ENCODE assay signal across 1 cellular context in the genomic region with DNA sequence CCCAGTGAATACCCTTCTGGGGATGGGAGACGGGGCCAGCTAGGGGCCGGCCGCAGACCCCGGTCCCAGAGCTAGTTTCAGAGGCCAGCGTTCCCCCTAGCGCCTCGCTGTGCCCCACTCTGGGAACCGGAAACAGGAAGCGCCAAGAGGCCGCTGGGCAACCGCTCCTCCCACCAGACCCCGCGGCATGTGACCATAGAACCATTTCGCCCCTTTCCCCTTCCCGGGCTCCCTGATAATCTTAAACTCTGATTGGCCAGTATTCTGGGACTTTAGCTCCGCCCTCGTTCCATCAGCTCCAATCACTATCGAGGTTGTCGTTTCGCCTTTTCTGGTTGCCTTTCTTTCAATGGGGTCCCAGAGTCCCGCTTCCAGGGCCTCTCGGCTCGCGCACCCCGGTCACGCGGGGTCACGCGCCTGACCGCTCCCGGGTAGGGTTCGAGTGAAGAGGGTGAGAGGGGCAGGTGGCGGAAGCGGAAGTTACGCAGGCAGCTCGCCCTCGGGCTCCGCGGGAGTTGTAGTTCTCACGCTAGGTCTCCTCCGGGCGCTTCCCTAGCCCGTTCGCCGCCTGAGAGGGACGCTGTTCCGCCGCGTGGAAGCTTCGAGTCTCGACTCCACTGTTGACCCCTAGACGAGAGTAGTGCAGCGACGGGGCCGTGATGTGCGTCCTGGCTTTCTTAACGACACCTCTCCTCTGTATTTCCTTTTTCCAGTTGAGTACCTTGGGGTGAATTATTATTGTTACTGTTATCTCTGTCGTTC.
TF ChIP-seq lines count a peak whose summit lies in the region.

A gene (minus strand): TSS at position 121 of the 762 bp plus-strand sequence. CDS start 3,241 bp downstream, outside the sequence.

TF ChIP-seq in GM12878, 131 proteins besides CTCF, POLR2A, EP300 and RAD21 (continued from another document and continues in another):
- TF ChIP-seq, protein P1, sequence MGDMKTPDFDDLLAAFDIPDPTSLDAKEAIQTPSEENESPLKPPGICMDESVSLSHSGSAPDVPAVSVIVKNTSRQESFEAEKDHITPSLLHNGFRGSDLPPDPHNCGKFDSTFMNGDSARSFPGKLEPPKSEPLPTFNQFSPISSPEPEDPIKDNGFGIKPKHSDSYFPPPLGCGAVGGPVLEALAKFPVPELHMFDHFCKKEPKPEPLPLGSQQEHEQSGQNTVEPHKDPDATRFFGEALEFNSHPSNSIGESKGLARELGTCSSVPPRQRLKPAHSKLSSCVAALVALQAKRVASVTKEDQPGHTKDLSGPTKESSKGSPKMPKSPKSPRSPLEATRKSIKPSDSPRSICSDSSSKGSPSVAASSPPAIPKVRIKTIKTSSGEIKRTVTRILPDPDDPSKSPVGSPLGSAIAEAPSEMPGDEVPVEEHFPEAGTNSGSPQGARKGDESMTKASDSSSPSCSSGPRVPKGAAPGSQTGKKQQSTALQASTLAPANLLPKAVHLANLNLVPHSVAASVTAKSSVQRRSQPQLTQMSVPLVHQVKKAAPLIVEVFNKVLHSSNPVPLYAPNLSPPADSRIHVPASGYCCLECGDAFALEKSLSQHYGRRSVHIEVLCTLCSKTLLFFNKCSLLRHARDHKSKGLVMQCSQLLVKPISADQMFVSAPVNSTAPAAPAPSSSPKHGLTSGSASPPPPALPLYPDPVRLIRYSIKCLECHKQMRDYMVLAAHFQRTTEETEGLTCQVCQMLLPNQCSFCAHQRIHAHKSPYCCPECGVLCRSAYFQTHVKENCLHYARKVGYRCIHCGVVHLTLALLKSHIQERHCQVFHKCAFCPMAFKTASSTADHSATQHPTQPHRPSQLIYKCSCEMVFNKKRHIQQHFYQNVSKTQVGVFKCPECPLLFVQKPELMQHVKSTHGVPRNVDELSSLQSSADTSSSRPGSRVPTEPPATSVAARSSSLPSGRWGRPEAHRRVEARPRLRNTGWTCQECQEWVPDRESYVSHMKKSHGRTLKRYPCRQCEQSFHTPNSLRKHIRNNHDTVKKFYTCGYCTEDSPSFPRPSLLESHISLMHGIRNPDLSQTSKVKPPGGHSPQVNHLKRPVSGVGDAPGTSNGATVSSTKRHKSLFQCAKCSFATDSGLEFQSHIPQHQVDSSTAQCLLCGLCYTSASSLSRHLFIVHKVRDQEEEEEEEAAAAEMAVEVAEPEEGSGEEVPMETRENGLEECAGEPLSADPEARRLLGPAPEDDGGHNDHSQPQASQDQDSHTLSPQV (IDR thresholded peaks at IDR 0.05), result no peak
- no peak for TF ChIP-seq SMAD1 (IDR thresholded peaks at IDR 0.05; ENCODE audit: low read depth, partially characterized antibody)
- TF ChIP-seq KLF5 (IDR thresholded peaks at IDR 0.05; ENCODE audit: partially characterized antibody), result peak; percentile 64
- peak; percentile 54; the same call in 1 of the 2 replicates for TF ChIP-seq NFIC (IDR thresholded peaks at IDR 0.05; ENCODE audit: low read depth, low read length)
- no peak for TF ChIP-seq SUPT20H (IDR thresholded peaks at IDR 0.05; ENCODE audit: borderline replicate concordance, control insufficient read depth, low read depth, low read length)
- TF ChIP-seq, protein P2, sequence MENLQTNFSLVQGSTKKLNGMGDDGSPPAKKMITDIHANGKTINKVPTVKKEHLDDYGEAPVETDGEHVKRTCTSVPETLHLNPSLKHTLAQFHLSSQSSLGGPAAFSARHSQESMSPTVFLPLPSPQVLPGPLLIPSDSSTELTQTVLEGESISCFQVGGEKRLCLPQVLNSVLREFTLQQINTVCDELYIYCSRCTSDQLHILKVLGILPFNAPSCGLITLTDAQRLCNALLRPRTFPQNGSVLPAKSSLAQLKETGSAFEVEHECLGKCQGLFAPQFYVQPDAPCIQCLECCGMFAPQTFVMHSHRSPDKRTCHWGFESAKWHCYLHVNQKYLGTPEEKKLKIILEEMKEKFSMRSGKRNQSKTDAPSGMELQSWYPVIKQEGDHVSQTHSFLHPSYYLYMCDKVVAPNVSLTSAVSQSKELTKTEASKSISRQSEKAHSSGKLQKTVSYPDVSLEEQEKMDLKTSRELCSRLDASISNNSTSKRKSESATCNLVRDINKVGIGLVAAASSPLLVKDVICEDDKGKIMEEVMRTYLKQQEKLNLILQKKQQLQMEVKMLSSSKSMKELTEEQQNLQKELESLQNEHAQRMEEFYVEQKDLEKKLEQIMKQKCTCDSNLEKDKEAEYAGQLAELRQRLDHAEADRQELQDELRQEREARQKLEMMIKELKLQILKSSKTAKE (IDR thresholded peaks at IDR 0.05; ENCODE audit: low read depth, poor library complexity, severe bottlenecking), result no peak
- TF ChIP-seq, protein P3, sequence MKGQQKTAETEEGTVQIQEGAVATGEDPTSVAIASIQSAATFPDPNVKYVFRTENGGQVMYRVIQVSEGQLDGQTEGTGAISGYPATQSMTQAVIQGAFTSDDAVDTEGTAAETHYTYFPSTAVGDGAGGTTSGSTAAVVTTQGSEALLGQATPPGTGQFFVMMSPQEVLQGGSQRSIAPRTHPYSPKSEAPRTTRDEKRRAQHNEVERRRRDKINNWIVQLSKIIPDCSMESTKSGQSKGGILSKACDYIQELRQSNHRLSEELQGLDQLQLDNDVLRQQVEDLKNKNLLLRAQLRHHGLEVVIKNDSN (IDR thresholded peaks at IDR 0.05; ENCODE audit: borderline replicate concordance, extremely low read length, insufficient read depth, low read depth, low read length), result peak; percentile 83
- TF ChIP-seq, protein P4, sequence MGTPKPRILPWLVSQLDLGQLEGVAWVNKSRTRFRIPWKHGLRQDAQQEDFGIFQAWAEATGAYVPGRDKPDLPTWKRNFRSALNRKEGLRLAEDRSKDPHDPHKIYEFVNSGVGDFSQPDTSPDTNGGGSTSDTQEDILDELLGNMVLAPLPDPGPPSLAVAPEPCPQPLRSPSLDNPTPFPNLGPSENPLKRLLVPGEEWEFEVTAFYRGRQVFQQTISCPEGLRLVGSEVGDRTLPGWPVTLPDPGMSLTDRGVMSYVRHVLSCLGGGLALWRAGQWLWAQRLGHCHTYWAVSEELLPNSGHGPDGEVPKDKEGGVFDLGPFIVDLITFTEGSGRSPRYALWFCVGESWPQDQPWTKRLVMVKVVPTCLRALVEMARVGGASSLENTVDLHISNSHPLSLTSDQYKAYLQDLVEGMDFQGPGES (IDR thresholded peaks at IDR 0.05), result no peak
- TF ChIP-seq SP1 (IDR thresholded peaks at IDR 0.05; ENCODE audit: low read depth, low read length), result peak; percentile 28
- TF ChIP-seq NFXL1 (IDR thresholded peaks at IDR 0.05; ENCODE audit: borderline replicate concordance), result no peak
- TF ChIP-seq, protein P5, sequence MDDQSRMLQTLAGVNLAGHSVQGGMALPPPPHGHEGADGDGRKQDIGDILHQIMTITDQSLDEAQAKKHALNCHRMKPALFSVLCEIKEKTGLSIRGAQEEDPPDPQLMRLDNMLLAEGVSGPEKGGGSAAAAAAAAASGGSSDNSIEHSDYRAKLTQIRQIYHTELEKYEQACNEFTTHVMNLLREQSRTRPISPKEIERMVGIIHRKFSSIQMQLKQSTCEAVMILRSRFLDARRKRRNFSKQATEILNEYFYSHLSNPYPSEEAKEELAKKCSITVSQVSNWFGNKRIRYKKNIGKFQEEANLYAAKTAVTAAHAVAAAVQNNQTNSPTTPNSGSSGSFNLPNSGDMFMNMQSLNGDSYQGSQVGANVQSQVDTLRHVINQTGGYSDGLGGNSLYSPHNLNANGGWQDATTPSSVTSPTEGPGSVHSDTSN (IDR thresholded peaks at IDR 0.05; ENCODE audit: insufficient replicate concordance, low read depth, low read length), result no peak
- TF ChIP-seq ZNF24 (IDR thresholded peaks at IDR 0.05), result no peak
- TF ChIP-seq ZSCAN29 (IDR thresholded peaks at IDR 0.05), result no peak
- TF ChIP-seq GABPA (IDR thresholded peaks at IDR 0.05; ENCODE audit: low read depth), result peak; percentile 95
- TF ChIP-seq STAT3 (IDR thresholded peaks at IDR 0.05; ENCODE audit: low read depth, low read length), result no peak
- TF ChIP-seq, protein P6, sequence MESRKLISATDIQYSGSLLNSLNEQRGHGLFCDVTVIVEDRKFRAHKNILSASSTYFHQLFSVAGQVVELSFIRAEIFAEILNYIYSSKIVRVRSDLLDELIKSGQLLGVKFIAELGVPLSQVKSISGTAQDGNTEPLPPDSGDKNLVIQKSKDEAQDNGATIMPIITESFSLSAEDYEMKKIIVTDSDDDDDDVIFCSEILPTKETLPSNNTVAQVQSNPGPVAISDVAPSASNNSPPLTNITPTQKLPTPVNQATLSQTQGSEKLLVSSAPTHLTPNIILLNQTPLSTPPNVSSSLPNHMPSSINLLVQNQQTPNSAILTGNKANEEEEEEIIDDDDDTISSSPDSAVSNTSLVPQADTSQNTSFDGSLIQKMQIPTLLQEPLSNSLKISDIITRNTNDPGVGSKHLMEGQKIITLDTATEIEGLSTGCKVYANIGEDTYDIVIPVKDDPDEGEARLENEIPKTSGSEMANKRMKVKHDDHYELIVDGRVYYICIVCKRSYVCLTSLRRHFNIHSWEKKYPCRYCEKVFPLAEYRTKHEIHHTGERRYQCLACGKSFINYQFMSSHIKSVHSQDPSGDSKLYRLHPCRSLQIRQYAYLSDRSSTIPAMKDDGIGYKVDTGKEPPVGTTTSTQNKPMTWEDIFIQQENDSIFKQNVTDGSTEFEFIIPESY (IDR thresholded peaks at IDR 0.05), result no peak
- TF ChIP-seq YBX1 (IDR thresholded peaks at IDR 0.05), result no peak
- TF ChIP-seq HDGF (IDR thresholded peaks at IDR 0.05), result no peak
- TF ChIP-seq, protein P7, sequence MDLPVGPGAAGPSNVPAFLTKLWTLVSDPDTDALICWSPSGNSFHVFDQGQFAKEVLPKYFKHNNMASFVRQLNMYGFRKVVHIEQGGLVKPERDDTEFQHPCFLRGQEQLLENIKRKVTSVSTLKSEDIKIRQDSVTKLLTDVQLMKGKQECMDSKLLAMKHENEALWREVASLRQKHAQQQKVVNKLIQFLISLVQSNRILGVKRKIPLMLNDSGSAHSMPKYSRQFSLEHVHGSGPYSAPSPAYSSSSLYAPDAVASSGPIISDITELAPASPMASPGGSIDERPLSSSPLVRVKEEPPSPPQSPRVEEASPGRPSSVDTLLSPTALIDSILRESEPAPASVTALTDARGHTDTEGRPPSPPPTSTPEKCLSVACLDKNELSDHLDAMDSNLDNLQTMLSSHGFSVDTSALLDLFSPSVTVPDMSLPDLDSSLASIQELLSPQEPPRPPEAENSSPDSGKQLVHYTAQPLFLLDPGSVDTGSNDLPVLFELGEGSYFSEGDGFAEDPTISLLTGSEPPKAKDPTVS (IDR thresholded peaks at IDR 0.05; ENCODE audit: low read depth, low read length), result no peak
- TF ChIP-seq RELA (IDR thresholded peaks at IDR 0.05; ENCODE audit: borderline replicate concordance, partially characterized antibody), result peak; percentile 23
- TF ChIP-seq TAF1 (IDR thresholded peaks at IDR 0.05; ENCODE audit: borderline replicate concordance, low read depth, low read length), result peak; percentile 83
- TF ChIP-seq NR2C2 (IDR thresholded peaks at IDR 0.05; ENCODE audit: borderline replicate concordance, control insufficient read depth, insufficient read length, low read depth), result no peak
- no peak for TF ChIP-seq BCL11A (IDR thresholded peaks at IDR 0.05; ENCODE audit: low read depth, low read length)
- TF ChIP-seq ZNF217 (IDR thresholded peaks at IDR 0.05), result no peak
- peak; percentile 33; the same call in 1 of the 2 replicates for TF ChIP-seq RFX5 (IDR thresholded peaks at IDR 0.05; ENCODE audit: low read depth, low read length)
- peak; percentile 35; the same call in 1 of the 2 replicates for TF ChIP-seq EED (IDR thresholded peaks at IDR 0.05; ENCODE audit: low read depth)
- TF ChIP-seq ZNF207 (IDR thresholded peaks at IDR 0.05; ENCODE audit: borderline replicate concordance), result no peak; the same call in 1 of the 2 replicates
- peak; percentile 83 for TF ChIP-seq NR2F1 (conservative IDR thresholded peaks at IDR 0.05)
- no peak for TF ChIP-seq MTA3 (IDR thresholded peaks at IDR 0.05; ENCODE audit: borderline replicate concordance, low read length)
- TF ChIP-seq YY1 (IDR thresholded peaks at IDR 0.05; ENCODE audit: low read depth, low read length), result peak; percentile 48; the same call in 1 of the 2 replicates
- no peak for TF ChIP-seq IRF4 (IDR thresholded peaks at IDR 0.05; ENCODE audit: low read depth, low read length)
- no peak for TF ChIP-seq WRNIP1 (IDR thresholded peaks at IDR 0.05; ENCODE audit: borderline replicate concordance, low read depth, low read length)
- TF ChIP-seq CBX3 (IDR thresholded peaks at IDR 0.05; ENCODE audit: borderline replicate concordance, low read depth), result no peak
- TF ChIP-seq RAD51 (IDR thresholded peaks at IDR 0.05), result peak; percentile 97
- no peak for TF ChIP-seq BMI1 (IDR thresholded peaks at IDR 0.05; ENCODE audit: borderline replicate concordance)
- peak; percentile 31; the same call in 1 of the 2 replicates for TF ChIP-seq DPF2 (IDR thresholded peaks at IDR 0.05)
- TF ChIP-seq, protein P8, sequence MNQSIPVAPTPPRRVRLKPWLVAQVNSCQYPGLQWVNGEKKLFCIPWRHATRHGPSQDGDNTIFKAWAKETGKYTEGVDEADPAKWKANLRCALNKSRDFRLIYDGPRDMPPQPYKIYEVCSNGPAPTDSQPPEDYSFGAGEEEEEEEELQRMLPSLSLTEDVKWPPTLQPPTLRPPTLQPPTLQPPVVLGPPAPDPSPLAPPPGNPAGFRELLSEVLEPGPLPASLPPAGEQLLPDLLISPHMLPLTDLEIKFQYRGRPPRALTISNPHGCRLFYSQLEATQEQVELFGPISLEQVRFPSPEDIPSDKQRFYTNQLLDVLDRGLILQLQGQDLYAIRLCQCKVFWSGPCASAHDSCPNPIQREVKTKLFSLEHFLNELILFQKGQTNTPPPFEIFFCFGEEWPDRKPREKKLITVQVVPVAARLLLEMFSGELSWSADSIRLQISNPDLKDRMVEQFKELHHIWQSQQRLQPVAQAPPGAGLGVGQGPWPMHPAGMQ (IDR thresholded peaks at IDR 0.05; ENCODE audit: borderline replicate concordance), result no peak
- TF ChIP-seq SIX5 (IDR thresholded peaks at IDR 0.05; ENCODE audit: low read depth, low read length, severe bottlenecking), result peak; percentile 92
- peak; percentile 53 for TF ChIP-seq RUNX3 (IDR thresholded peaks at IDR 0.05; ENCODE audit: low read length)
- TF ChIP-seq, protein P9, sequence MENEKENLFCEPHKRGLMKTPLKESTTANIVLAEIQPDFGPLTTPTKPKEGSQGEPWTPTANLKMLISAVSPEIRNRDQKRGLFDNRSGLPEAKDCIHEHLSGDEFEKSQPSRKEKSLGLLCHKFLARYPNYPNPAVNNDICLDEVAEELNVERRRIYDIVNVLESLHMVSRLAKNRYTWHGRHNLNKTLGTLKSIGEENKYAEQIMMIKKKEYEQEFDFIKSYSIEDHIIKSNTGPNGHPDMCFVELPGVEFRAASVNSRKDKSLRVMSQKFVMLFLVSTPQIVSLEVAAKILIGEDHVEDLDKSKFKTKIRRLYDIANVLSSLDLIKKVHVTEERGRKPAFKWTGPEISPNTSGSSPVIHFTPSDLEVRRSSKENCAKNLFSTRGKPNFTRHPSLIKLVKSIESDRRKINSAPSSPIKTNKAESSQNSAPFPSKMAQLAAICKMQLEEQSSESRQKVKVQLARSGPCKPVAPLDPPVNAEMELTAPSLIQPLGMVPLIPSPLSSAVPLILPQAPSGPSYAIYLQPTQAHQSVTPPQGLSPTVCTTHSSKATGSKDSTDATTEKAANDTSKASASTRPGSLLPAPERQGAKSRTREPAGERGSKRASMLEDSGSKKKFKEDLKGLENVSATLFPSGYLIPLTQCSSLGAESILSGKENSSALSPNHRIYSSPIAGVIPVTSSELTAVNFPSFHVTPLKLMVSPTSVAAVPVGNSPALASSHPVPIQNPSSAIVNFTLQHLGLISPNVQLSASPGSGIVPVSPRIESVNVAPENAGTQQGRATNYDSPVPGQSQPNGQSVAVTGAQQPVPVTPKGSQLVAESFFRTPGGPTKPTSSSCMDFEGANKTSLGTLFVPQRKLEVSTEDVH (IDR thresholded peaks at IDR 0.05; ENCODE audit: low read depth, partially characterized antibody), result peak; percentile 52
- TF ChIP-seq RB1 (IDR thresholded peaks at IDR 0.05; ENCODE audit: borderline replicate concordance), result 0 out of 2 replicates have a peak, but pooled peaks have one; percentile 5
- peak; percentile 68 for TF ChIP-seq MYC (IDR thresholded peaks at IDR 0.05; ENCODE audit: insufficient read depth, insufficient read length, insufficient replicate concordance, low read length, severe bottlenecking)
- peak; percentile 80; the same call in 1 of the 2 replicates for TF ChIP-seq SMARCA5 (IDR thresholded peaks at IDR 0.05)
